16 cellular contexts compared by ENCODE assay signal in the genomic region with DNA sequence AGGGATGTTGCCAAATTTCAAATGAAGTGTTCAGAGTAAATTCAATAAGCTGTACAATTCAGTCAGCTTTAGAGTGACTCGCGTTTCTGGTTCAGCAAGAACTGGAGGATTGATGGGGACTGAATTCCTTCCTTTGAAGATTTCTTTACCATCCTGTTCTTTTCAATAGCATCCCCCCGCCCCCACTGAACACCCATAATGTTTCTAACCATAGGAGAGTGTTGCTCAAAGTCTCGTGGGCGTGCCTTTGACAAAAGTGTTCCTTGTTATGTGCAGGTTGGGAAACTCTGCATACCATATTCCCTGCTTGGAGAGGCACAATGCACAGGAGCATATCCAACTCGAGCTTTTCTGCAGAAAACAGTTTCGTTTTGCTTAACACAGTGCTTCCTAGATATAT.
DNase-seq lines count a peak whose midpoint lies in the region; ATAC-seq, FAIRE-seq and TF ChIP-seq lines count a peak whose summit lies in the region.
"Had no signal": no experiment of that assay in that cellular context is flagged by ENCODE, and none has a peak within 500 bp of the region (broad histone marks: within the 10 kb centered on the region; RNA-seq: fewer than 3 reads in every experiment).

No MANE protein-coding gene starts in this region.

- H3K9me1 ChIP-seq in keratinocyte (ENCODE audit: control insufficient read depth, extremely low read depth, insufficient read depth, low read length): no peaks in the 10 kb centered on the region

- H3K79me2 ChIP-seq in astrocyte (ENCODE audit: insufficient read depth, low read length): no peaks in the 10 kb centered on the region
- H3K79me2 ChIP-seq in keratinocyte (ENCODE audit: control insufficient read depth, insufficient read depth, low read length): no peaks in the 10 kb centered on the region

- H3K4me2 ChIP-seq in astrocyte (ENCODE audit: low read length): peak overlapping the region; percentile 67
- H3K4me2 ChIP-seq in keratinocyte (ENCODE audit: control insufficient read depth, extremely low read depth, insufficient read depth, low read depth, low read length): peak overlapping the region; percentile 13

- no peaks in the 10 kb centered on the region for H3K36me3 Mint-ChIP-seq in astrocyte (ENCODE audit: low read depth, unreplicated experiment)

- H3K4me1 ChIP-seq in heart right ventricle (no peaks in the 10 kb centered on the region), astrocyte (ENCODE audit: insufficient read depth, low read length) (no peaks in the 10 kb centered on the region), keratinocyte (ENCODE audit: control insufficient read depth, extremely low read depth, insufficient read depth, low read length) (no peaks in the 10 kb centered on the region), thyroid gland (peaks cover 7% of the 10 kb centered on the region in 2 donors)
- H3K4me1 ChIP-seq: spleen had no signal

- 36 to 38% methylated on average over 7 of the region's 7 CpGs for WGBS in heart right ventricle, 2 donors
- 18 to 25% methylated on average over 7 of the region's 7 CpGs for WGBS in thyroid gland, 2 donors

- TF ChIP-seq CTCF in heart right ventricle (IDR thresholded peaks at IDR 0.05): no peak
- TF ChIP-seq CTCF in astrocyte (IDR thresholded peaks at IDR 0.05; ENCODE audit: insufficient read depth, low read depth, low read length): no peak
- TF ChIP-seq CTCF in keratinocyte (optimal IDR thresholded peaks at IDR 0.05 in 1 of 3, IDR thresholded peaks at IDR 0.05 in 1 of 3, conservative IDR thresholded peaks at IDR 0.05 in 1 of 3; ENCODE audit: extremely low read depth in 1 of 3, insufficient read depth in 2 of 3, low read length in 3 of 3): no peak
- TF ChIP-seq CTCF in thyroid gland (IDR thresholded peaks at IDR 0.05): no peak

- no peak for TF ChIP-seq POLR2A in thyroid gland (IDR thresholded peaks at IDR 0.05)

- H3K4me1 Mint-ChIP-seq in astrocyte (ENCODE audit: low read depth, unreplicated experiment): peaks cover 4% of the 10 kb centered on the region

- H3K27me3 ChIP-seq in heart right ventricle: peaks cover 0 to 43% (median 0%) of the 10 kb centered on the region in 7 donors
- no peaks in the 10 kb centered on the region for H3K27me3 ChIP-seq in astrocyte (ENCODE audit: insufficient read depth, low read length)
- no peaks in the 10 kb centered on the region for H3K27me3 ChIP-seq in keratinocyte (ENCODE audit: control insufficient read depth, extremely low read depth, insufficient read depth, low read length)
- no peaks in the 10 kb centered on the region for H3K27me3 ChIP-seq in thyroid gland
- H3K27me3 ChIP-seq: spleen, vagina had no signal

- peak overlapping the region in 6 of 10 donors; percentile 20 to 37 (median 31) for H3K4me3 ChIP-seq in heart right ventricle
- peak overlapping the region; percentile 17 for H3K4me3 ChIP-seq in astrocyte (ENCODE audit: insufficient read depth, low read depth, low read length)
- H3K4me3 ChIP-seq in keratinocyte (ENCODE audit: control insufficient read depth in 2 of 3, extremely low read depth in 1 of 3, insufficient read depth in 2 of 3, low read depth in 1 of 3, low read length in 3 of 3): no peak overlapping the region
- no peak overlapping the region for H3K4me3 ChIP-seq in thyroid gland (replicated peaks in 1 of 3)
- H3K4me3 ChIP-seq: vagina had no signal

- no peak overlapping the region for H3K4me3 Mint-ChIP-seq in astrocyte (ENCODE audit: unreplicated experiment)

- H3K9me3 Mint-ChIP-seq in astrocyte (ENCODE audit: unreplicated experiment): no peaks in the 10 kb centered on the region
- H3K9me3 Mint-ChIP-seq: activated T-helper 2 cell treated with anti-CD3 and anti-CD28 coated beads, Interferon-gamma antibody, Interleukin-2, Interleukin-4, amounts not matched to agents 10 μg/mL and 5 μg/mL and 100 μg/mL, durations not matched to agents 14 hours and 24 hours and 36 hours had no signal

- ATAC-seq in heart right ventricle (no peak), left ventricle myocardium superior (no peak), GM21423 (IDR thresholded peaks at IDR 0.05; ENCODE audit: unreplicated experiment) (no peak), HG02798 (IDR thresholded peaks at IDR 0.05; ENCODE audit: poor library complexity, unreplicated experiment) (no peak)
- ATAC-seq: naive thymus-derived CD4-positive, alpha-beta T cell had no signal

- dilution Hi-C loops in keratinocyte (cut with MboI; ENCODE audit: extremely low pct_ligation_motif_present, low sequenced_read_pairs): no loop called here

- H3K27ac ChIP-seq in heart right ventricle (no peak overlapping the region), astrocyte (ENCODE audit: low read depth, low read length) (no peak overlapping the region), keratinocyte (ENCODE audit: control insufficient read depth, insufficient read depth, low read length) (no peak overlapping the region), thyroid gland (no peak overlapping the region)
- H3K27ac ChIP-seq: spleen, vagina had no signal

- H4K20me1 ChIP-seq in astrocyte (ENCODE audit: insufficient read depth, low read length) (no peaks in the 10 kb centered on the region), keratinocyte (ENCODE audit: control insufficient read depth, extremely low read depth, insufficient read depth, low read length) (no peaks in the 10 kb centered on the region)

- H3K36me3 ChIP-seq in heart right ventricle: no peaks in the 10 kb centered on the region
- no peaks in the 10 kb centered on the region for H3K36me3 ChIP-seq in astrocyte (ENCODE audit: insufficient read depth, low read length)
- H3K36me3 ChIP-seq in keratinocyte (ENCODE audit: control insufficient read depth in 2 of 2, extremely low read depth in 1 of 2, insufficient read depth in 2 of 2, low read length in 2 of 2): no peaks in the 10 kb centered on the region
- no peaks in the 10 kb centered on the region for H3K36me3 ChIP-seq in thyroid gland
- H3K36me3 ChIP-seq: spleen, vagina had no signal

- no peaks in the 10 kb centered on the region for H3K9me3 ChIP-seq in heart right ventricle
- no peaks in the 10 kb centered on the region for H3K9me3 ChIP-seq in astrocyte (ENCODE audit: insufficient read depth, low read depth, low read length)
- H3K9me3 ChIP-seq in keratinocyte (ENCODE audit: control insufficient read depth, low read depth, low read length): no peaks in the 10 kb centered on the region
- no peaks in the 10 kb centered on the region for H3K9me3 ChIP-seq in thyroid gland
- H3K9me3 ChIP-seq: spleen, vagina had no signal

- intact Hi-C loops in heart right ventricle (cut with DNase I) (no loop called here), left ventricle myocardium superior (cut with micrococcal nuclease) (no loop called here), thyroid gland (cut with DNase I) (no loop called here)

- H3K27ac Mint-ChIP-seq in astrocyte (ENCODE audit: unreplicated experiment): no peak overlapping the region
- H3K27ac Mint-ChIP-seq: activated T-helper 2 cell treated with anti-CD3 and anti-CD28 coated beads, Interferon-gamma antibody, Interleukin-2, Interleukin-4, amounts not matched to agents 10 μg/mL and 5 μg/mL and 100 μg/mL, durations not matched to agents 14 hours and 24 hours and 36 hours; naive thymus-derived CD4-positive, alpha-beta T cell had no signal

- FAIRE-seq in astrocyte (lab: Jason Lieb, UNC) (peak; percentile 75), keratinocyte (lab: Jason Lieb, UNC) (no peak)
- FAIRE-seq: GM18507 had no signal

- H3K27me3 Mint-ChIP-seq in astrocyte (ENCODE audit: low read depth, unreplicated experiment): no peaks in the 10 kb centered on the region

- H3K9ac ChIP-seq in astrocyte (ENCODE audit: low read length) (no peak overlapping the region), keratinocyte (ENCODE audit: control insufficient read depth, extremely low read depth, insufficient read depth, low read length) (no peak overlapping the region)

- H2AFZ ChIP-seq in astrocyte (ENCODE audit: low read depth, low read length) (no peak overlapping the region), keratinocyte (ENCODE audit: control insufficient read depth, low read length) (no peak overlapping the region)

- no peak for DNase-seq in heart right ventricle
- no peak for DNase-seq in left ventricle myocardium superior
- no peak for DNase-seq in astrocyte (ENCODE audit: low read depth)
- no peak for DNase-seq in keratinocyte (ENCODE audit: low read depth, low spot score)
- peak; percentile 15 to 31 for DNase-seq in thyroid gland
- no peak for DNase-seq in AG08395 (ENCODE audit: low spot score)
- DNase-seq: central memory CD4-positive, alpha-beta T cell; EL; naive thymus-derived CD4-positive, alpha-beta T cell; NCI-H1930; spleen had no signal

Comparison
In these comparisons a context has a peak if more than half of its experiments do, and no peak if none do; other contexts are left out.
1. DNase-seq: peak in thyroid gland (2 of 2); none in heart right ventricle (0 of 2), left ventricle myocardium superior (single experiment), astrocyte (single experiment), keratinocyte (single experiment) and AG08395 (single experiment).
2. H3K4me3 ChIP-seq: peak in heart right ventricle (6 of 10) and astrocyte (single experiment); none in keratinocyte (0 of 3) and thyroid gland (0 of 3).